9 cellular contexts compared by ENCODE assay signal in genomic region chr14:76473381-76474263, GRCh38.
A peak's percentile ranks its signal among the peaks of the same experiment; 100 is the strongest.
DNase-seq lines count a peak whose midpoint lies in the region; ATAC-seq and TF ChIP-seq lines count a peak whose summit lies in the region.
"Had no signal": no experiment of that assay in that cellular context is flagged by ENCODE, and none has a peak within 500 bp of the region (broad histone marks: within the 10 kb centered on the region; RNA-seq: fewer than 3 reads in every experiment).

No MANE protein-coding gene starts in this region.

- dilution Hi-C loops in IMR-90 (cut with HindIII; ENCODE audit: low sequenced_read_pairs, unreplicated experiment) = no loop called here

- no peak overlapping the region for H2AFZ ChIP-seq in IMR-90 (replicated peaks; ENCODE audit: low read length, poor library complexity)

- no peak overlapping the region for H3K14ac ChIP-seq in IMR-90 (replicated peaks; ENCODE audit: low read depth, low read length)

- no peaks in the 10 kb centered on the region for H3K9me1 ChIP-seq in IMR-90 (ENCODE audit: insufficient read depth, low read length)

- H3K27ac ChIP-seq in IMR-90 (ENCODE audit: insufficient read depth, low read length) (no peak overlapping the region), dorsolateral prefrontal cortex (no peak overlapping the region)

- CTCF ChIA-PET in IMR-90 (lab: Yijun Ruan, JAX) = no interaction called here

- intact Hi-C loops in IMR-90 (cut with micrococcal nuclease) (no loop called here), dorsolateral prefrontal cortex (cut with DNase I) (no loop called here)

- H3K4me1 ChIP-seq in IMR-90 (ENCODE audit: control insufficient read depth, insufficient read depth, low read length) = no peaks in the 10 kb centered on the region

- no peak overlapping the region for H3K56ac ChIP-seq in IMR-90 (ENCODE audit: extremely low read depth, insufficient read depth, low read length)

- DNase-seq in A172 (ENCODE audit: low spot score) (peak; percentile 24), IMR-90 (peak; percentile 6), dorsolateral prefrontal cortex (no peak), myocyte (ENCODE audit: low read depth) (peak; percentile 86)
- no peak for DNase-seq in stimulated activated CD4-positive, alpha-beta T cell treated with anti-CD3 and anti-CD28 coated beads, Interleukin-2, amount 100 ng/mL, for 24 hours
- no peak for DNase-seq in effector CD4-positive, alpha-beta T cell
- DNase-seq: NCI-H2081 treated with DMSO at 0.1 percent for 48 hours had no signal

- no peak overlapping the region for H2BK5ac ChIP-seq in IMR-90 (ENCODE audit: low read depth, low read length, poor library complexity, severe bottlenecking)

- no peak for TF ChIP-seq RAD21 in IMR-90 (IDR thresholded peaks at IDR 0.05; ENCODE audit: low read length)

- no peak overlapping the region for H3K18ac ChIP-seq in IMR-90 (ENCODE audit: low read depth, low read length)

- no peak overlapping the region for H3K4me2 ChIP-seq in IMR-90 (ENCODE audit: low read depth, low read length)

- ATAC-seq in IMR-90 (ENCODE audit: low read depth) (peak; percentile 46; the same call in 1 of the 2 replicates), GM21825 (IDR thresholded peaks at IDR 0.05; ENCODE audit: unreplicated experiment) (no peak), HG03457 (IDR thresholded peaks at IDR 0.05; ENCODE audit: unreplicated experiment) (no peak)

- 12% methylated on average over 5 of the region's 18 CpGs; no CpG with 5 or more reads in 1 of the 2 experiments for WGBS in IMR-90 (ENCODE audit: extremely low coverage in 2 of 2, insufficient read length in 1 of 2), 2 experiments

- H3K9me3 ChIP-seq in IMR-90 (ENCODE audit: control insufficient read depth, insufficient read depth, low read length) = no peaks in the 10 kb centered on the region

- POLR2A ChIA-PET in IMR-90 (lab: Charles Lee; ENCODE audit: unreplicated experiment) = no interaction called here

- no TSS peak for BruUV-seq in IMR-90 (replicated peaks; lab: Mats Ljungman, UMichigan)

- in situ Hi-C loops in IMR-90 (cut with MboI; ENCODE audit: low sequenced_read_pairs) = no loop called here

- H2AK5ac ChIP-seq in IMR-90 (ENCODE audit: low read depth, low read length) = no peak overlapping the region

- TF ChIP-seq CTCF in IMR-90 (conservative IDR thresholded peaks at IDR 0.05; ENCODE audit: low read depth, low read length) (no peak), dorsolateral prefrontal cortex (IDR thresholded peaks at IDR 0.05 in 54 of 56, conservative IDR thresholded peaks at IDR 0.05 in 2 of 56; ENCODE audit: low read depth in 1 of 56, partially characterized antibody in 56 of 56) (peak in 2 of 56 donors; percentile 10 to 18)

- no peaks in the 10 kb centered on the region for H3K36me3 ChIP-seq in IMR-90 (ENCODE audit: control insufficient read depth, insufficient read depth, low read length)

- no peak overlapping the region for H4K8ac ChIP-seq in IMR-90 (ENCODE audit: low read depth in 2 of 2, low read length in 2 of 2)

- H3K9ac ChIP-seq in IMR-90 (ENCODE audit: low read depth, low read length) = no peak overlapping the region

- no peak overlapping the region for H4K91ac ChIP-seq in IMR-90 (ENCODE audit: insufficient read depth, low read depth, low read length)

- H3K4ac ChIP-seq in IMR-90 (ENCODE audit: low read depth, low read length) = no peak overlapping the region

- no peaks in the 10 kb centered on the region for H3K79me1 ChIP-seq in IMR-90 (ENCODE audit: low read depth in 1 of 2, low read length in 2 of 2)

- H4K20me1 ChIP-seq in IMR-90 (ENCODE audit: insufficient read depth, low read length) = no peaks in the 10 kb centered on the region

- H2BK120ac ChIP-seq in IMR-90 (ENCODE audit: low read depth, low read length) = no peak overlapping the region

- H3K27me3 ChIP-seq in IMR-90 (ENCODE audit: control insufficient read depth, insufficient read depth, low read length) = no peaks in the 10 kb centered on the region; the same call in 1 of the 2 replicates
- H3K27me3 ChIP-seq in dorsolateral prefrontal cortex = no peaks in the 10 kb centered on the region

- no peak overlapping the region for H2BK15ac ChIP-seq in IMR-90 (ENCODE audit: low read depth, low read length)

- H2BK20ac ChIP-seq in IMR-90 (ENCODE audit: low read depth, low read length) = no peak overlapping the region

- H3K23ac ChIP-seq in IMR-90 (ENCODE audit: low read depth, low read length) = no peak overlapping the region

- H4K5ac ChIP-seq in IMR-90 (ENCODE audit: low read depth, low read length) = no peak overlapping the region

- H2AK9ac ChIP-seq in IMR-90 (replicated peaks; ENCODE audit: low read depth, low read length, poor library complexity) = no peak overlapping the region

- H3K4me3 ChIP-seq in IMR-90 (ENCODE audit: insufficient read depth, low read depth, low read length) (no peak overlapping the region), dorsolateral prefrontal cortex (peak overlapping the region in 38 of 59 donors; percentile 6 to 54 (median 26))

- no peak for TF ChIP-seq POLR2A in IMR-90 (IDR thresholded peaks at IDR 0.05; ENCODE audit: low read depth, low read length)

TF ChIP-seq in IMR-90, 13 proteins besides CTCF, POLR2A, EP300 and RAD21:
- no peak for TF ChIP-seq MAFK (IDR thresholded peaks at IDR 0.05; ENCODE audit: low read depth, low read length)
- no peak for TF ChIP-seq NFE2L2 (IDR thresholded peaks at IDR 0.05; ENCODE audit: low read depth, low read length)
- no peak for TF ChIP-seq BHLHE40 (IDR thresholded peaks at IDR 0.05; ENCODE audit: low read depth, low read length)
- TF ChIP-seq MAZ (IDR thresholded peaks at IDR 0.05; ENCODE audit: borderline replicate concordance, low read depth, low read length) = no peak
- no peak for TF ChIP-seq USF2 (IDR thresholded peaks at IDR 0.05; ENCODE audit: low read depth, low read length)
- TF ChIP-seq RFX5 (IDR thresholded peaks at IDR 0.05; ENCODE audit: low read depth, low read length) = no peak
- no peak for TF ChIP-seq RCOR1 (IDR thresholded peaks at IDR 0.05; ENCODE audit: insufficient replicate concordance, low read length)

Comparison
In these comparisons a context has a peak if more than half of its experiments do, and no peak if none do; other contexts are left out.
1. DNase-seq: peak in A172 (single experiment), IMR-90 (single experiment) and myocyte (single experiment); none in dorsolateral prefrontal cortex (0 of 10), stimulated activated CD4-positive, alpha-beta T cell treated with anti-CD3 and anti-CD28 coated beads, Interleukin-2, amount 100 ng/mL, for 24 hours (0 of 2) and effector CD4-positive, alpha-beta T cell (single experiment).